In genomic region chr4:102623622-102624021, GRCh38 we compare ENCODE assay signal across 10 cellular contexts.
DNase-seq lines count a peak whose midpoint lies in the region; ATAC-seq, FAIRE-seq and TF ChIP-seq lines count a peak whose summit lies in the region.
"Had no signal": no experiment of that assay in that cellular context is flagged by ENCODE, and none has a peak within 500 bp of the region (broad histone marks: within the 10 kb centered on the region; RNA-seq: fewer than 3 reads in every experiment).

No MANE protein-coding gene starts in this region.

- H3K4me3 Mint-ChIP-seq in activated T-cell treated with anti-CD3 and anti-CD28 coated beads, Interleukin-2, amount 50 U/mL, for 24 hours: no peak overlapping the region

- H4K20me1 ChIP-seq in H1 (replicated peaks in 1 of 2; ENCODE audit: control insufficient read depth in 1 of 2, insufficient read depth in 2 of 2, low read length in 2 of 2): no peaks in the 10 kb centered on the region

- no peak overlapping the region; the same call in 1 of the 2 replicates for H2BK5ac ChIP-seq in H1 (ENCODE audit: low read depth, low read length)

- no peak for FAIRE-seq in H1 (lab: Jason Lieb, UNC)
- FAIRE-seq: G401.6 had no signal

- no peaks in the 10 kb centered on the region for H3K23me2 ChIP-seq in H1 (ENCODE audit: low read depth, low read length)

- H2BK12ac ChIP-seq in H1 (ENCODE audit: low read depth, low read length): no peak overlapping the region

- 0 out of 7 replicates have a peak, but pooled peaks cover 0 to 3% (median 0%) of the 10 kb centered on the region in 4 experiments for H3K4me1 ChIP-seq in H1 (replicated peaks in 1 of 4; ENCODE audit: control insufficient read depth in 3 of 4, insufficient read depth in 4 of 4, low read length in 3 of 4)

- H3K27me3 Mint-ChIP-seq in activated T-cell treated with anti-CD3 and anti-CD28 coated beads, Interleukin-2, amount 50 U/mL, for 24 hours: no peaks in the 10 kb centered on the region

- H2AFZ ChIP-seq in H1 (ENCODE audit: low read length): peak overlapping the region; percentile 77; the same call in 1 of the 2 replicates

- no peak for ATAC-seq in GM21737 (IDR thresholded peaks at IDR 0.05; ENCODE audit: unreplicated experiment)

- POLR2A ChIA-PET in H1 (lab: Charles Lee; ENCODE audit: partially characterized antibody): no interaction called here

- no peak overlapping the region for H4K8ac ChIP-seq in H1 (ENCODE audit: extremely low read depth, insufficient read depth, low read length)

- no peak overlapping the region for H4K91ac ChIP-seq in H1 (replicated peaks; ENCODE audit: insufficient read length, low read length)

- H3K9me3 ChIP-seq in H1 (ENCODE audit: insufficient read depth in 2 of 2, low read depth in 1 of 2, low read length in 1 of 2): no peaks in the 10 kb centered on the region

- H3K36me3 ChIP-seq in H1 (ENCODE audit: control insufficient read depth in 2 of 4, insufficient read depth in 4 of 4, low read length in 3 of 4): no peaks in the 10 kb centered on the region

- no peaks in the 10 kb centered on the region for H3K79me1 ChIP-seq in H1 (ENCODE audit: low read depth, low read length)

- H3K4me3 ChIP-seq in H1 (ENCODE audit: extremely low read depth in 1 of 4, insufficient read depth in 2 of 4, low read depth in 3 of 4, low read length in 4 of 4): no peak overlapping the region

- no peak overlapping the region for H4K5ac ChIP-seq in H1 (ENCODE audit: insufficient read length, low read depth, low read length)

- no peak overlapping the region for H3K56ac ChIP-seq in H1 (replicated peaks; ENCODE audit: insufficient read length, low read depth, low read length)

- H3K18ac ChIP-seq in H1 (ENCODE audit: extremely low read depth, low read length): no peak overlapping the region

- H3K14ac ChIP-seq in H1 (ENCODE audit: insufficient read length): no peak overlapping the region

- no peak for TF ChIP-seq EP300 in H1 (IDR thresholded peaks at IDR 0.05; ENCODE audit: borderline replicate concordance in 1 of 2, low read depth in 2 of 2, low read length in 2 of 2)

- H3K23ac ChIP-seq in H1 (ENCODE audit: insufficient read length): no peak overlapping the region

- no peak overlapping the region for H2BK20ac ChIP-seq in H1 (ENCODE audit: low read length)

- H3K36me3 Mint-ChIP-seq in activated T-cell treated with anti-CD3 and anti-CD28 coated beads, Interleukin-2, amount 50 U/mL, for 24 hours (ENCODE audit: low read depth): peaks cover 6% of the 10 kb centered on the region

- peak overlapping the region; percentile 3 for H3K27ac Mint-ChIP-seq in activated T-cell treated with anti-CD3 and anti-CD28 coated beads, Interleukin-2, amount 50 U/mL, for 24 hours

- no peak overlapping the region for H3K9ac ChIP-seq in H1 (replicated peaks in 1 of 4; ENCODE audit: extremely low read depth in 1 of 4, low read depth in 3 of 4, low read length in 3 of 4)

- 83% methylated on average over 5 of the region's 5 CpGs; no CpG with 5 or more reads in 1 of the 2 experiments for WGBS in H1 (ENCODE audit: extremely low coverage in 1 of 2, insufficient coverage in 1 of 2, insufficient read length in 1 of 2, insufficient replicate concordance in 2 of 2, low coverage in 1 of 2, low lambda C conversion rate in 2 of 2, missing lambda C conversion rate in 1 of 2), 2 experiments

- H3K9me3 Mint-ChIP-seq in activated T-cell treated with anti-CD3 and anti-CD28 coated beads, Interleukin-2, amount 50 U/mL, for 24 hours: no peaks in the 10 kb centered on the region

- CTCF ChIA-PET in H1 (lab: Charles Lee; ENCODE audit: partially characterized antibody): interaction anchor here (1.0 to 2.1 kb wide), 12 partner anchors 9 to 466 kb away, joined by 3 to 15 read pairs (median 4); no protein-coding TSS in a partner anchor

- TF ChIP-seq CTCF in H1 (IDR thresholded peaks at IDR 0.05; ENCODE audit: control extremely low read depth in 1 of 3, insufficient read depth in 1 of 3, low read depth in 1 of 3, low read length in 3 of 3): peak in 2 of 3 experiments; percentile 16 to 37; a peak in 2 of 4 replicates

- H2BK15ac ChIP-seq in H1 (ENCODE audit: low read length): no peak overlapping the region

- no peaks in the 10 kb centered on the region for H3K79me2 ChIP-seq in H1 (ENCODE audit: control insufficient read depth in 1 of 2, insufficient read depth in 2 of 2, low read length in 2 of 2)

- no peak overlapping the region for H2BK120ac ChIP-seq in H1 (replicated peaks; ENCODE audit: low read depth, low read length)

- H3K27me3 ChIP-seq in H1 (replicated peaks in 1 of 4; ENCODE audit: control insufficient read depth in 3 of 4, extremely low read depth in 1 of 4, insufficient read depth in 3 of 4, low read length in 3 of 4): no peaks in the 10 kb centered on the region

- H2AK5ac ChIP-seq in H1 (ENCODE audit: low read depth, low read length): no peak overlapping the region

- peak; percentile 49 to 58 for TF ChIP-seq RAD21 in H1 (IDR thresholded peaks at IDR 0.05 in 1 of 2, conservative IDR thresholded peaks at IDR 0.05 in 1 of 2; ENCODE audit: low read depth in 2 of 2, low read length in 2 of 2)

- H3K4ac ChIP-seq in H1 (replicated peaks; ENCODE audit: insufficient read length, low read depth, low read length): no peak overlapping the region

- no peak overlapping the region for H3K4me2 ChIP-seq in H1 (ENCODE audit: insufficient read depth in 1 of 2, low read depth in 2 of 2, low read length in 2 of 2)

- H3K27ac ChIP-seq in H1 (ENCODE audit: low read depth, low read length): no peak overlapping the region

- peaks cover 68% of the 10 kb centered on the region for H3K4me1 Mint-ChIP-seq in activated T-cell treated with anti-CD3 and anti-CD28 coated beads, Interleukin-2, amount 50 U/mL, for 24 hours (ENCODE audit: low read depth)

- no peak for DNase-seq in activated T-cell treated with anti-CD3 and anti-CD28 coated beads, Interleukin-2, amount 50 U/mL, for 24 hours
- DNase-seq in activated T-cell treated with anti-CD3 and anti-CD28 coated beads, Interleukin-2, amount 50 U/mL, for 48 hours: no peak
- DNase-seq in NCI-H748 (lab: John Stamatoyannopoulos, UW; ENCODE audit: unreplicated experiment) (peak; percentile 51), H1 (ENCODE audit: low read depth in 1 of 2, low spot score in 2 of 2) (peak in 1 of 2 experiments; percentile 54), stromal cell of bone marrow (ENCODE audit: low read depth) (peak; percentile 26), OCI-M1 (lab: John Stamatoyannopoulos, UW) (no peak), SKM-1 treated with dmso at 0.1 percent for 144 hours (lab: John Stamatoyannopoulos, UW; ENCODE audit: unreplicated experiment) (no peak)
- DNase-seq: activated naive CD4-positive, alpha-beta T cell treated with Interleukin-2 at 50 U/mL for 16 hours had no signal

- TF ChIP-seq POLR2A in H1 (IDR thresholded peaks at IDR 0.05; ENCODE audit: control extremely low read depth in 1 of 2, low read depth in 2 of 2, low read length in 2 of 2): no peak

TF ChIP-seq in H1, 55 proteins besides CTCF, POLR2A, EP300 and RAD21 (continues in another document):
- no peak for TF ChIP-seq HDAC6 (IDR thresholded peaks at IDR 0.05; ENCODE audit: low read depth, low read length)
- no peak for TF ChIP-seq ZNF274 (IDR thresholded peaks at IDR 0.05; ENCODE audit: borderline replicate concordance, extremely low read depth, low read length)
- no peak for TF ChIP-seq SIN3A (conservative IDR thresholded peaks at IDR 0.05 in 1 of 2, IDR thresholded peaks at IDR 0.05 in 1 of 2; ENCODE audit: low read depth in 1 of 2, low read length in 2 of 2)
- no peak for TF ChIP-seq SP4 (IDR thresholded peaks at IDR 0.05; ENCODE audit: low read length)
- TF ChIP-seq SIRT6 (IDR thresholded peaks at IDR 0.05; ENCODE audit: low read length): no peak
- TF ChIP-seq BRCA1 (IDR thresholded peaks at IDR 0.05; ENCODE audit: low read depth, low read length): no peak
- no peak for TF ChIP-seq POLR2AphosphoS5 (IDR thresholded peaks at IDR 0.05; ENCODE audit: low read depth, low read length)
- no peak for TF ChIP-seq BCL11A (IDR thresholded peaks at IDR 0.05; ENCODE audit: low read depth in 2 of 2, low read length in 2 of 2)
- TF ChIP-seq GTF2F1 (IDR thresholded peaks at IDR 0.05; ENCODE audit: borderline replicate concordance, low read depth, low read length): no peak

Comparison
In these comparisons a context has a peak if more than half of its experiments do, and no peak if none do; other contexts are left out.
1. DNase-seq: peak in NCI-H748 (single experiment) and stromal cell of bone marrow (single experiment); none in activated T-cell treated with anti-CD3 and anti-CD28 coated beads, Interleukin-2, amount 50 U/mL, for 24 hours (single experiment), activated T-cell treated with anti-CD3 and anti-CD28 coated beads, Interleukin-2, amount 50 U/mL, for 48 hours (0 of 2), OCI-M1 (single experiment) and SKM-1 treated with dmso at 0.1 percent for 144 hours (single experiment).